Comparison of ENCODE assay signal across 7 cellular contexts in the genomic region with DNA sequence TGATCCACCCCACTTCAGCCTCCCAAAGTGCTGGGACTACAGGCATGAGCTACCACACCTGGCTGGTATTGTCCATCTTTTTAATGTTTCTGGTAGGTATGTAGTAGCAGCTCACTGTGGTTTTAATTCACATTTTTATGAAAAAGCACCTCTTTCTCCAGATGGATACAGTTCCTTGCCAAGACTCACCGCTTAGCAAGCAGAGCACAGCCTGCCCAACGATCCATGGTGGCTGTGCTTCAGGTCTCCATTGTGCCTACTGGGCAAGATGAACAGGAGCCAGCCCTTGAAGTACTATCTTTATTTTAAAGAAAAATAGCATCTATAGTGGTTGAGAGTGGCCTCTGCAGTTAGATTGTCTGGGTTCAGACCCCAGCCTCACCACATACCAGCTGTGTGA. TPM values are rescaled to one million over a fixed set of nuclear protein-coding genes. Genes with fewer than 3 reads are reported as not detected.
"Had no signal": no experiment of that assay in that cellular context is flagged by ENCODE, and none has a peak within 500 bp of the region (broad histone marks: within the 10 kb centered on the region; RNA-seq: fewer than 3 reads in every experiment).

No MANE protein-coding gene starts in this region.

- H3K4me3 Mint-ChIP-seq: GM23338, H9, HFFc6, IgD-negative memory B cell had no signal

- DNase-seq: H9, HFFc6 had no signal

- H3K4me3 ChIP-seq: GM23338 had no signal

- H3K9me3 Mint-ChIP-seq: GM23338, H9, HFFc6, IgD-negative memory B cell had no signal

- ATAC-seq: GM23338, HCT116, HepG2 had no signal

- H3K27ac Mint-ChIP-seq: GM23338, H9, HFFc6, IgD-negative memory B cell had no signal

- H3K27ac ChIP-seq: HL-60 had no signal

- H3K36me3 Mint-ChIP-seq: IgD-negative memory B cell had no signal

RNA-seq across cellular contexts. Expression of a gene that starts 37.6 kb away (rescaled TPM):
- total RNA-seq: HepG2, HFFc6 had no signal
- polyA plus RNA-seq: HepG2, IgD-negative memory B cell had no signal
